In the genomic region with DNA sequence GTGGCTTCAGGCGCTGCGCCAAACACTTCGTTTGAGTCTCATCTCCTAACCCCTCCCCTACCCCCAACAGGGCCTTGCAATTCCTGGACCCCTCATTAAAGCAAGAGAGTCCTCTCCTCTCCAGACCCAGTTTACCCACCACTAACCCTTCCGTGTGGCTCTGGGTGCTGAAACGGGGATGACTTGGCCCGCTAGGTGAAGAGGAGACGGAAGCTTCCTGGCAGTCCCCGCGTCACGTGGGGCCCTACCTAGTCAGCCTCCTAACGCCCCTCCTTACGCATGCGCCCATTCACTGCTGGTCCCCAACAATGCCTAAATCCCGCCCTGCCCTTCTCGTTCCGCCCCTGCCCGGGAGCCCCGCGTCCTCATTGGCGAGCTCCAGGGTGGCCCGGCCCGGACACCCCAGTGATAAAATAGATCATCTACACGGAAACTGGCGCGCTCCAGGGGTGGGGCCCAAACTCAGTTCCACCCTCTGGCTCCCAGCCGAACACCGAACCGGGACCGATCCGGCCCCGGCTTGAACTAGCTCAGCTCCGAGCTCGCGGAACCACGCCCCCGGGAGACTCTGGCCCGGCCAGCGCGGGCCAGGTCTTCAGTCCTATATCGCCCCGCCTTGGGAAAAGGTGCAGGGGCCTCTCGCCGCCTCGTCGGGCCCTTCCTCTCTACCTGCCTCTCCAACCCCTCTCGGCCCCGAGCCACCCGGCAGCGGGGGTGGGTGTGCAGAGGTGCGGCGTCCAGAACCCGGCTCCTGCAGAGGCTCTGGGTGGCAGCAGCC, we compare ENCODE assay signal across 8 cellular contexts. TPM values are rescaled to one million over a fixed set of nuclear protein-coding genes. Genes with fewer than 3 reads are reported as not detected.
DNase-seq lines count a peak whose midpoint lies in the region; ATAC-seq and TF ChIP-seq lines count a peak whose summit lies in the region.

A gene with protein sequence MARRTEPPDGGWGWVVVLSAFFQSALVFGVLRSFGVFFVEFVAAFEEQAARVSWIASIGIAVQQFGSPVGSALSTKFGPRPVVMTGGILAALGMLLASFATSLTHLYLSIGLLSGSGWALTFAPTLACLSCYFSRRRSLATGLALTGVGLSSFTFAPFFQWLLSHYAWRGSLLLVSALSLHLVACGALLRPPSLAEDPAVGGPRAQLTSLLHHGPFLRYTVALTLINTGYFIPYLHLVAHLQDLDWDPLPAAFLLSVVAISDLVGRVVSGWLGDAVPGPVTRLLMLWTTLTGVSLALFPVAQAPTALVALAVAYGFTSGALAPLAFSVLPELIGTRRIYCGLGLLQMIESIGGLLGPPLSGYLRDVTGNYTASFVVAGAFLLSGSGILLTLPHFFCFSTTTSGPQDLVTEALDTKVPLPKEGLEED (plus strand): TSS at position 425 of the 778 bp plus-strand sequence. CDS start 368 bp downstream, outside the sequence.

- TF ChIP-seq CTCF in lower lobe of right lung (IDR thresholded peaks at IDR 0.05), result no peak

- H3K27me3 ChIP-seq in lower lobe of right lung (ENCODE audit: low read depth), result no peaks in the 10 kb centered on the region

- DNase-seq in COLO668 (lab: John Stamatoyannopoulos, UW; ENCODE audit: unreplicated experiment) (peak; percentile 92), HS-27A (ENCODE audit: low read depth) (peak; percentile 65), lower lobe of right lung (peak; percentile 99)
- peak; percentile 92 for DNase-seq in NK-92 treated with Interleukin-12 subunit alpha and Interleukin-12 subunit beta, amount 100 ng/mL, for 24 hours (lab: John Stamatoyannopoulos, UW)
- DNase-seq in activated CD8-positive, alpha-beta memory T cell treated with anti-CD3 and anti-CD28 coated beads for 24 hours, result peak; percentile 96
- peak; percentile 99 for DNase-seq in effector CD4-positive, alpha-beta T cell
- peak; percentile 98 to 99 (median 98) for DNase-seq in stimulated activated CD4-positive, alpha-beta T cell treated with anti-CD3 and anti-CD28 coated beads, TNF-alpha, amount 100 ng/mL, for 24 hours (ENCODE audit: low read depth in 3 of 3)

- H3K36me3 ChIP-seq in lower lobe of right lung, result no peaks in the 10 kb centered on the region

- intact Hi-C loops in lower lobe of right lung (cut with DNase I), result no loop called here

- H3K27ac ChIP-seq in lower lobe of right lung, result peak within 1 kb of the TSS; percentile 88

- H3K4me1 ChIP-seq in lower lobe of right lung, result peaks cover 28% of the 10 kb centered on the region

- ATAC-seq in GM19468 (IDR thresholded peaks at IDR 0.05; ENCODE audit: extremely low read depth, unreplicated experiment) (peak; percentile 62), lower lobe of right lung (peak; percentile 98)

- H3K9me3 ChIP-seq in lower lobe of right lung, result no peaks in the 10 kb centered on the region

- H3K4me3 ChIP-seq in lower lobe of right lung, result peak within 1 kb of the TSS; percentile 76

RNA-seq across cellular contexts. Expression of the gene that starts here (rescaled TPM):
- 9.9 TPM for total RNA-seq in lower lobe of right lung

Comparison
In these comparisons a context has a peak if more than half of its experiments do, and no peak if none do; other contexts are left out.
1. Peak in every context shown above with its lines: DNase-seq, ATAC-seq, H3K4me3 ChIP-seq and H3K27ac ChIP-seq.